In the genomic region with DNA sequence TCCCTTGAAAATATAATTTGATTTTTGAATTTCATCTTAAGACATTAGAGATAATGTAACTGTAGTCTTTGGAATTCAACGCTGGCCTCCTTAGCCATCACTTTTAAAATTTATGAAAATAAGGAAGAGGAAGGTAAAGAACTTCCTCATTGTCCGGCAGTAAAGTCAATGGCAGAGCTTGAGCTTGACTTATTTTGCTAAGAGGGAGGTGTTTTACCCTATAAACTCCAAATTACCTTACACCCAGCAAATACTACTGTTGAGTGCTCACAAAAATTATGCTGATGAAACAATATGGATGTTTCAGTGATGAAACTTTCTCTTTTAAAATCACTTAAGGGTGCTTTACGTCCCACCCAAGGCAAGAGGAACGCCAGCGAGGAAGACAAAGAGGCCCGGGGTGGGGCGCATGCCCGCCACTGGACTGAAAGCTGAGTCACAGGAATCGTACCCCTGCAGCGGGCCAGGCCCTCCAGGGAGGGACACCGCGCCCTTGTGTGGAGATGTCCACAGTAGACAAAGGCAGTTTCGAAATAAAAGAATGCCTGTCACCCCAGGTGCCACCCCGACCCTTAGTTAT, we compare ENCODE assay signal across 8 cellular contexts. TPM values are rescaled to one million over a fixed set of nuclear protein-coding genes. Genes with fewer than 3 reads are reported as not detected.
DNase-seq lines count a peak whose midpoint lies in the region; ATAC-seq, FAIRE-seq and TF ChIP-seq lines count a peak whose summit lies in the region.

No MANE protein-coding gene starts in this region.

- FAIRE-seq in GM19239 (lab: Jason Lieb, UNC), result no peak

- DNase-seq in CD1c-positive myeloid dendritic cell (ENCODE audit: extremely low spot score) (peak; percentile 65), T1000 (lab: John Stamatoyannopoulos, UW) (peak; percentile 28), choroid plexus epithelial cell (ENCODE audit: low read depth) (peak; percentile 61), kidney epithelial cell (ENCODE audit: low read depth) (no peak), GM19239 (ENCODE audit: insufficient read length, low spot score) (no peak)
- DNase-seq in stimulated activated CD4-positive, alpha-beta T cell treated with anti-CD3 and anti-CD28 coated beads, Interleukin-4, amount 100 ng/mL, for 4 hours, result peak; percentile 45 to 49

- H3K36me3 ChIP-seq in kidney epithelial cell (ENCODE audit: control insufficient read depth, insufficient read depth, low read length), result no peaks in the 10 kb centered on the region

- H3K27me3 ChIP-seq in kidney epithelial cell (ENCODE audit: control insufficient read depth, insufficient read depth, low read length), result no peaks in the 10 kb centered on the region

- H3K4me3 ChIP-seq in choroid plexus epithelial cell (ENCODE audit: low read depth, low read length) (peak overlapping the region; percentile 80), kidney epithelial cell (ENCODE audit: low read depth, low read length) (peak overlapping the region; percentile 75)

- TF ChIP-seq CTCF in choroid plexus epithelial cell (conservative IDR thresholded peaks at IDR 0.05; ENCODE audit: low read depth, low read length) (no peak), kidney epithelial cell (IDR thresholded peaks at IDR 0.05; ENCODE audit: insufficient read depth, low read length, poor library complexity, severe bottlenecking) (no peak)

- ATAC-seq in HG03521 (IDR thresholded peaks at IDR 0.05; ENCODE audit: unreplicated experiment) (peak; percentile 13), HG03460 (IDR thresholded peaks at IDR 0.05; ENCODE audit: unreplicated experiment) (no peak)

RNA-seq across cellular contexts. Expression of a gene that starts 0.6 kb away (rescaled TPM):
- 2,437 and 3,601 TPM in 2 replicates for total RNA-seq in kidney epithelial cell

Comparison
In these comparisons a context has a peak if more than half of its experiments do, and no peak if none do; other contexts are left out.
1. DNase-seq: peak in CD1c-positive myeloid dendritic cell (single experiment), T1000 (single experiment), choroid plexus epithelial cell (single experiment) and stimulated activated CD4-positive, alpha-beta T cell treated with anti-CD3 and anti-CD28 coated beads, Interleukin-4, amount 100 ng/mL, for 4 hours (2 of 2); none in kidney epithelial cell (single experiment) and GM19239 (single experiment).